Comparison of ENCODE assay signal across 22 cellular contexts in the genomic region with DNA sequence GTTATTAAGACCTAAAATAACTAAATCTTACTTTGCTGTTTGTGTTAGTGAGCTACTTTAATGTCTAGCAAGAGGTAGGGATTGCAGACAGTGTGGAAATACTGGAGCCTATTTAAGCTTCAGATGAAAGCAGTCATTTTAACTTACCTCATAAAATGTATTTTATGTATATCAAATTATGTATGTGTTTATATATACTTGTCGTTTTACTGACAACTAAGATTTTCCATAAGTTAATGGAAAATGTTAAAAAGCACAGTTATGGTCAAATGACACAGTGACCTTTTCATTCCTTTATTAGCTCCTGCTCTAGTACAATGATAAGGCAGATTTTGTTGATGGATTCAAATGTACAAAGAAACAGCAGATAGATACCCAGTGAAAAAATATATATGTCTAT.
"Had no signal": no experiment of that assay in that cellular context is flagged by ENCODE, and none has a peak within 500 bp of the region (broad histone marks: within the 10 kb centered on the region; RNA-seq: fewer than 3 reads in every experiment).

No MANE protein-coding gene starts in this region.

- H3K4me1 ChIP-seq: foreskin keratinocyte had no signal

- H3K27me3 ChIP-seq: foreskin keratinocyte, thyroid gland had no signal

- DNase-seq: activated CD4-positive, alpha-beta T cell treated with anti-CD3 and anti-CD28 coated beads, Interleukin-2, amount 10 ng/mL, durations not matched to agents 7 days and 5 days; activated CD4-positive, CD25-positive, alpha-beta regulatory T cell treated with anti-CD3 and anti-CD28 coated beads, Interleukin-2, amount 50 U/mL, for 72 hours; activated CD8-positive, alpha-beta T cell treated with anti-CD3 and anti-CD28 coated beads for 36 hours; activated gamma-delta T cell; aorta; caudate nucleus; foreskin keratinocyte; hippocampal formation; left colon; lower lobe of right lung; naive B cell; occipital lobe; posterior cingulate gyrus; retina; stimulated activated CD4-positive, alpha-beta T cell treated with anti-CD3 and anti-CD28 coated beads, Interleukin-4, amount 100 ng/mL, for 24 hours; stimulated activated naive CD4-positive, alpha-beta T cell treated with Interleukin-2 at 50 U/mL for 16 hours; substantia nigra; SW 1271; T-helper 17 cell; thyroid gland; WERI-Rb-1 had no signal

- H3K9me3 ChIP-seq: lower lobe of right lung, thyroid gland had no signal

- H3K36me3 ChIP-seq: lower lobe of right lung, thyroid gland, WERI-Rb-1 had no signal

- H3K27ac ChIP-seq: epithelial cell of prostate, foreskin keratinocyte, lower lobe of right lung, thyroid gland, WERI-Rb-1 had no signal

- H3K4me3 ChIP-seq: lower lobe of right lung, thyroid gland had no signal
